ENCODE assay signal across 19 cellular contexts in the genomic region with DNA sequence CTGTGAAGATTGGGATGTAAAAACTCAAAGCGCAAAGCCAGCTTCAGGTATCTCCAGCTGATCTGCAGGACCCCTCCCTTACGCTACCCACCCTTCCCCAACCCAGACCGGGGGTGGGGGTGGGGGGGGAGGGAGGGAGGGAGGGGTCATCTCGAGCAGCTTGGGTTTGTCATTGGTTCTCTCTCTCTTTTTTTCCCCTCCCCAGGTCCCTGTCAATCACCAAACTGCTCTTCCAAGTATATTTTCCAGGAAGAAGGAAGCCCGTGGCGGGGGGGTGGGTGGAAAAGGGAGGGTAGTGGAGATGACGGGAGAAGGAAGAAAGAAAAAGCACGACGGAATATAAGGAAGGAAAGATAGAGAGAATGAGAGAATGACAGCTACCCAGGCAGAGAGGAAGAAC. TPM values are rescaled to one million over a fixed set of nuclear protein-coding genes. Genes with fewer than 3 reads are reported as not detected.
DNase-seq lines count a peak whose midpoint lies in the region.
"Had no signal": no experiment of that assay in that cellular context is flagged by ENCODE, and none has a peak within 500 bp of the region (broad histone marks: within the 10 kb centered on the region; RNA-seq: fewer than 3 reads in every experiment).

No MANE protein-coding gene starts in this region.

- peak overlapping the region; percentile 67 for H3K4me3 ChIP-seq in GM23248
- H3K4me3 ChIP-seq in NT2/D1 (ENCODE audit: insufficient read length, low read depth): no peak overlapping the region
- no peak overlapping the region for H3K4me3 ChIP-seq in trophoblast cell (ENCODE audit: low read depth, low read length)
- H3K4me3 ChIP-seq: ascending aorta, HAP-1, left lung had no signal

- peak overlapping the region; percentile 62 for H3K4me2 ChIP-seq in GM23248 (ENCODE audit: unreplicated experiment)
- peak overlapping the region; percentile 86 for H3K4me2 ChIP-seq in trophoblast cell (ENCODE audit: low read length)

- H3K9me3 ChIP-seq in GM23248 (ENCODE audit: low read depth) (no peaks in the 10 kb centered on the region), NT2/D1 (ENCODE audit: insufficient read depth, low read length) (no peaks in the 10 kb centered on the region), trophoblast cell (ENCODE audit: insufficient read depth, low read depth, low read length) (peaks cover 2% of the 10 kb centered on the region)
- H3K9me3 ChIP-seq: ascending aorta, HAP-1, left lung had no signal

- H3K23ac ChIP-seq in trophoblast cell (ENCODE audit: low read length): no peak overlapping the region

- H4K8ac ChIP-seq in trophoblast cell (ENCODE audit: low read depth, low read length): no peak overlapping the region

- H2AK5ac ChIP-seq in trophoblast cell (ENCODE audit: low read length): no peak overlapping the region

- H3K36me3 ChIP-seq in GM23248 (ENCODE audit: low read depth): peaks cover 12% of the 10 kb centered on the region
- H3K36me3 ChIP-seq in NT2/D1 (ENCODE audit: insufficient read depth, insufficient read length, low read length): peaks cover 31% of the 10 kb centered on the region
- no peaks in the 10 kb centered on the region for H3K36me3 ChIP-seq in trophoblast cell (ENCODE audit: control insufficient read depth in 1 of 2, insufficient read depth in 2 of 2, low read length in 2 of 2)
- H3K36me3 ChIP-seq: ascending aorta, left lung had no signal

- H2AFZ ChIP-seq in GM23248 (peak overlapping the region; percentile 68), trophoblast cell (ENCODE audit: insufficient read depth, low read length, poor library complexity) (no peak overlapping the region)

- H3F3A ChIP-seq in GM23248 (ENCODE audit: insufficient read depth): no peaks in the 10 kb centered on the region

- H4K91ac ChIP-seq in trophoblast cell (ENCODE audit: low read depth, low read length): no peak overlapping the region

- no peak overlapping the region for H2BK120ac ChIP-seq in trophoblast cell (ENCODE audit: insufficient read depth, low read length, poor library complexity)

- DNase-seq in GM23248 (no peak), NT2/D1 (ENCODE audit: low read depth, low spot score) (no peak), iPS-NIHi11 (ENCODE audit: low spot score) (peak; percentile 60), trophoblast cell (no peak), midbrain (lab: John Stamatoyannopoulos, UW) (no peak), NCI-H2227 treated with DMSO at 0.1 percent for 48 hours (lab: John Stamatoyannopoulos, UW) (no peak), HuH-7 (ENCODE audit: low spot score) (no peak)
- DNase-seq: activated naive CD4-positive, alpha-beta T cell treated with anti-CD3 and anti-CD28 coated beads, Interleukin-2, amount 50 U/mL, for 16 hours; DMS79; foreskin keratinocyte; left lung; NCI-H1417 treated with DMSO at 0.1 percent for 48 hours; NCI-H69; occipital lobe; stimulated activated CD4-positive, alpha-beta T cell treated with anti-CD3 and anti-CD28 coated beads, Interleukin-15, amount 100 ng/mL, for 24 hours had no signal

- 36 to 44% methylated on average over 2 to 9 of the region's 9 CpGs for WGBS in GM23248 (ENCODE audit: low coverage in 1 of 2, low lambda C conversion rate in 2 of 2, missing lambda C conversion rate in 2 of 2), 2 experiments
- no CpG with 5 or more reads among the region's 9 CpGs for WGBS in trophoblast cell (ENCODE audit: extremely low coverage, insufficient coverage, insufficient read length)

- H3K18ac ChIP-seq in trophoblast cell (ENCODE audit: low read length): no peak overlapping the region

- H3K79me2 ChIP-seq in GM23248 (ENCODE audit: insufficient read depth) (peaks cover 4% of the 10 kb centered on the region; the same call in 1 of the 2 replicates), trophoblast cell (ENCODE audit: control insufficient read depth, insufficient read depth, low read length, poor library complexity) (no peaks in the 10 kb centered on the region)

- H3K27ac ChIP-seq in GM23248 (no peak overlapping the region), trophoblast cell (ENCODE audit: low read depth, low read length) (no peak overlapping the region)
- H3K27ac ChIP-seq: ascending aorta, foreskin keratinocyte, left lung had no signal

- H4K12ac ChIP-seq in trophoblast cell (ENCODE audit: low read depth, low read length): no peak overlapping the region

- H3K27me3 ChIP-seq in GM23248 (replicated peaks; ENCODE audit: insufficient read depth) (no peaks in the 10 kb centered on the region), NT2/D1 (ENCODE audit: insufficient read depth, insufficient read length) (no peaks in the 10 kb centered on the region), trophoblast cell (ENCODE audit: insufficient read depth, low read length) (peaks cover 5% of the 10 kb centered on the region)
- H3K27me3 ChIP-seq: ascending aorta had no signal

- in situ Hi-C loops in GM23248 (cut with MboI): no loop called here

- no peak overlapping the region for H2BK12ac ChIP-seq in trophoblast cell (ENCODE audit: low read length)

- H3K14ac ChIP-seq in trophoblast cell (ENCODE audit: low read length): no peak overlapping the region

- no peak overlapping the region for H2BK5ac ChIP-seq in trophoblast cell (ENCODE audit: low read depth, low read length, poor library complexity)

- H4K20me1 ChIP-seq in GM23248 (ENCODE audit: insufficient read depth): no peaks in the 10 kb centered on the region

- no peak overlapping the region for H3K4ac ChIP-seq in trophoblast cell (ENCODE audit: low read depth, low read length)

- H3K79me1 ChIP-seq in trophoblast cell (ENCODE audit: low read length): no peaks in the 10 kb centered on the region

- H3K9ac ChIP-seq in GM23248 (peak overlapping the region; percentile 7; the same call in 1 of the 2 replicates), NT2/D1 (ENCODE audit: insufficient read length, low read depth) (peak overlapping the region; percentile 36), trophoblast cell (ENCODE audit: low read length) (no peak overlapping the region)

- H3K4me1 ChIP-seq in GM23248 (ENCODE audit: insufficient read depth): 0 out of 2 replicates have a peak, but pooled peaks cover 3% of the 10 kb centered on the region
- no peaks in the 10 kb centered on the region for H3K4me1 ChIP-seq in NT2/D1 (ENCODE audit: insufficient read depth, insufficient read length)
- peaks cover 6 to 8% of the 10 kb centered on the region in 2 experiments for H3K4me1 ChIP-seq in trophoblast cell (ENCODE audit: control insufficient read depth in 1 of 2, insufficient read depth in 2 of 2, low read length in 2 of 2)
- H3K4me1 ChIP-seq: ascending aorta, foreskin keratinocyte, HAP-1, left lung had no signal

- H3K9me2 ChIP-seq in GM23248 (ENCODE audit: insufficient read depth): no peaks in the 10 kb centered on the region

RNA-seq across cellular contexts. Expression of a gene that starts 17.9 kb away (rescaled TPM):
- total RNA-seq in GM23248 (2014; rRNA removed; shearing (Covaris generic)): 1.8 and 2.6 TPM in 2 replicates
- 1.7 and 1.8 TPM in 2 replicates for polyA plus RNA-seq in GM23248 (2016; fragmentation: Nextera tagmentation; extraction: Ambion mirVana)
- polyA plus RNA-seq in trophoblast cell (2013): 1.4 and 1.5 TPM in 2 replicates
- total RNA-seq: activated CD8-positive, alpha-beta memory T cell treated with anti-CD3 and anti-CD28 coated beads for 36 hours; ascending aorta; foreskin keratinocyte; left lung; OCI-LY7 had no signal
- polyA plus RNA-seq: foreskin keratinocyte had no signal
